Comparison of ENCODE assay signal across 14 cellular contexts in the genomic region with DNA sequence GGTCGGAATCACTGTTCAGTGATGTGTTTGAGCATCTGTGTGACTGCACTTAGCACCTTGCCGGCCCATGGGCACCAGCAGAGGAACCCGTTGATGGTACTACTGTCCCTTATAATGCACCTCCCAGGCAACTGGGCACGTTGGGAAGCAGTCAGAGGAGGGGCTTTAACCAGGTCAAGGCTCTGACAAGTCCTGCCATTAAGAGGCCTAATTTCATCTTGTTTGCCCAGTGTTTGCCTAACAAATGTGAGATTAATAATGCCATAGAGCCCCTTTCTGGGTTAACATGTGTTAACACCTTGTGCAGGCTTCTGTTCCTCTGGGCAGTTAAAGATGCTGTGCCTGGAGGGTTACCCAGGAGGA.
DNase-seq lines count a peak whose midpoint lies in the region; ATAC-seq and TF ChIP-seq lines count a peak whose summit lies in the region.
"Had no signal": no experiment of that assay in that cellular context is flagged by ENCODE, and none has a peak within 500 bp of the region (broad histone marks: within the 10 kb centered on the region; RNA-seq: fewer than 3 reads in every experiment).

No MANE protein-coding gene starts in this region.

- H4K20me1 ChIP-seq in mammary epithelial cell (ENCODE audit: insufficient read depth, low read length), result peaks cover 2% of the 10 kb centered on the region

- TF ChIP-seq CTCF in MCF 10A (IDR thresholded peaks at IDR 0.05; ENCODE audit: unreplicated experiment) (no peak), mammary epithelial cell (conservative IDR thresholded peaks at IDR 0.05 in 1 of 2, IDR thresholded peaks at IDR 0.05 in 1 of 2; ENCODE audit: extremely low read depth in 1 of 2, insufficient read depth in 1 of 2, low read depth in 1 of 2, low read length in 2 of 2) (no peak), mesothelial cell of epicardium (IDR thresholded peaks at IDR 0.05; ENCODE audit: unreplicated experiment) (no peak), vagina (IDR thresholded peaks at IDR 0.05) (no peak), coronary artery (IDR thresholded peaks at IDR 0.05) (no peak)

- H3K27ac ChIP-seq in mammary epithelial cell (ENCODE audit: insufficient read depth, low read depth, low read length) (no peak overlapping the region), vagina (peak overlapping the region; percentile 81), coronary artery (no peak overlapping the region)
- H3K27ac ChIP-seq: C4-2B had no signal

- in situ Hi-C loops in mammary epithelial cell (cut with MboI; ENCODE audit: low sequenced_read_pairs in 2 of 2), result no loop called here

- H3K36me3 Mint-ChIP-seq in MCF 10A (ENCODE audit: insufficient read depth, unreplicated experiment), result peaks cover 72% of the 10 kb centered on the region
- peaks cover 11% of the 10 kb centered on the region for H3K36me3 Mint-ChIP-seq in T-helper 17 cell (ENCODE audit: low read depth)
- peaks cover 32% of the 10 kb centered on the region for H3K36me3 Mint-ChIP-seq in mesothelial cell of epicardium

- no peak for DNase-seq in MCF 10A (ENCODE audit: unreplicated experiment)
- DNase-seq in mammary epithelial cell, result no peak
- no peak for DNase-seq in T-helper 17 cell
- no peak for DNase-seq in mesothelial cell of epicardium (ENCODE audit: low spot score in 2 of 2, unreplicated experiment in 2 of 2)
- DNase-seq in vagina (ENCODE audit: extremely low spot score in 2 of 2), result no peak
- DNase-seq in coronary artery (ENCODE audit: low spot score), result no peak
- DNase-seq: GOT3, KG1, NCI-H1436 treated with DMSO at 0.1 percent for 48 hours, NCI-H2029 treated with DMSO at 0.1 percent for 48 hours, NCI-H510A treated with DMSO at 0.1 percent for 48 hours, NCI-H82 had no signal

- peak overlapping the region; percentile 85 for H3K27ac Mint-ChIP-seq in MCF 10A (ENCODE audit: low read depth, unreplicated experiment)
- peak overlapping the region; percentile 37 for H3K27ac Mint-ChIP-seq in T-helper 17 cell
- peak overlapping the region; percentile 7 for H3K27ac Mint-ChIP-seq in mesothelial cell of epicardium

- no peaks in the 10 kb centered on the region for H3K4me1 ChIP-seq in mammary epithelial cell (ENCODE audit: insufficient read depth, low read length)
- peaks cover 61% of the 10 kb centered on the region for H3K4me1 ChIP-seq in vagina

- POLR2A ChIA-PET in MCF 10A (lab: Yijun Ruan, JAX), result no interaction called here

- no peaks in the 10 kb centered on the region for H3K9me3 ChIP-seq in mammary epithelial cell (replicated peaks; ENCODE audit: insufficient read depth, low read length)
- H3K9me3 ChIP-seq in T-helper 17 cell (ENCODE audit: control insufficient read depth, low read length, poor library complexity, severe bottlenecking), result no peaks in the 10 kb centered on the region
- no peaks in the 10 kb centered on the region for H3K9me3 ChIP-seq in vagina

- TF ChIP-seq POLR2A in vagina (IDR thresholded peaks at IDR 0.05), result no peak

- H3K4me3 ChIP-seq in mammary epithelial cell (replicated peaks in 1 of 3; ENCODE audit: insufficient read depth in 1 of 3, low read depth in 2 of 3, low read length in 3 of 3) (no peak overlapping the region), vagina (no peak overlapping the region), coronary artery (no peak overlapping the region)

- BruUV-seq in MCF 10A (replicated peaks; lab: Mats Ljungman, UMichigan) (no TSS peak), mammary epithelial cell (replicated peaks; lab: Mats Ljungman, UMichigan) (no TSS peak)

- H3K9ac ChIP-seq in mammary epithelial cell (ENCODE audit: insufficient read depth, low read length), result no peak overlapping the region

- H3K9me3 Mint-ChIP-seq in MCF 10A (ENCODE audit: unreplicated experiment), result no peaks in the 10 kb centered on the region
- no peaks in the 10 kb centered on the region for H3K9me3 Mint-ChIP-seq in mesothelial cell of epicardium

- H3K79me2 ChIP-seq in mammary epithelial cell (ENCODE audit: insufficient read depth, low read length), result peaks cover 24% of the 10 kb centered on the region

- intact Hi-C loops in MCF 10A (cut with micrococcal nuclease) (no loop called here), mammary epithelial cell (cut with micrococcal nuclease) (no loop called here), vagina (cut with DNase I) (no loop called here)

- H3K4me1 Mint-ChIP-seq in MCF 10A (ENCODE audit: insufficient read depth, unreplicated experiment) (no peaks in the 10 kb centered on the region), T-helper 17 cell (peaks cover 20% of the 10 kb centered on the region), mesothelial cell of epicardium (no peaks in the 10 kb centered on the region)

- CTCF ChIA-PET in MCF 10A (lab: Yijun Ruan, JAX), result interaction anchor here (1.3 kb wide), 1 partner anchor 20 kb away, joined by 3 read pairs; no protein-coding TSS in a partner anchor
- CTCF ChIA-PET in mammary epithelial cell (lab: Charles Lee; ENCODE audit: low non-redundant PET), result no interaction called here

- dilution Hi-C loops in mammary epithelial cell (cut with HindIII; ENCODE audit: low sequenced_read_pairs), result no loop called here

- H3K4me2 ChIP-seq in mammary epithelial cell (ENCODE audit: insufficient read depth, low read depth, low read length), result no peak overlapping the region

- H3K36me3 ChIP-seq in mammary epithelial cell (ENCODE audit: insufficient read depth, low read length) (peaks cover 15% of the 10 kb centered on the region), vagina (peaks cover 0 to 26% of the 10 kb centered on the region in 2 donors)

- H2AFZ ChIP-seq in mammary epithelial cell (ENCODE audit: low read depth, low read length), result no peak overlapping the region

- H3K27me3 Mint-ChIP-seq in MCF 10A (ENCODE audit: insufficient read depth, unreplicated experiment), result no peaks in the 10 kb centered on the region
- no peaks in the 10 kb centered on the region for H3K27me3 Mint-ChIP-seq in T-helper 17 cell
- H3K27me3 Mint-ChIP-seq in mesothelial cell of epicardium (ENCODE audit: low read depth), result no peaks in the 10 kb centered on the region

- no peak for ATAC-seq in T-helper 17 cell
- ATAC-seq in GM18517 (IDR thresholded peaks at IDR 0.05; ENCODE audit: unreplicated experiment), result no peak

- H3K27me3 ChIP-seq in mammary epithelial cell (ENCODE audit: insufficient read depth, low read length), result no peaks in the 10 kb centered on the region
- H3K27me3 ChIP-seq in vagina, result no peaks in the 10 kb centered on the region

- 91% methylated on average over 4 of the region's 4 CpGs for WGBS in mammary epithelial cell (ENCODE audit: low coverage, missing lambda C conversion rate)

- H3K4me3 Mint-ChIP-seq in MCF 10A (ENCODE audit: unreplicated experiment) (no peak overlapping the region), T-helper 17 cell (no peak overlapping the region), mesothelial cell of epicardium (no peak overlapping the region)

Comparison
In these comparisons a context has a peak if more than half of its experiments do, and no peak if none do; other contexts are left out.
1. H3K27ac Mint-ChIP-seq: peak in every context shown above with its lines; median percentile 85 in MCF 10A; 37 in T-helper 17 cell; 7 in mesothelial cell of epicardium.